16 cellular contexts compared by ENCODE assay signal in the genomic region with DNA sequence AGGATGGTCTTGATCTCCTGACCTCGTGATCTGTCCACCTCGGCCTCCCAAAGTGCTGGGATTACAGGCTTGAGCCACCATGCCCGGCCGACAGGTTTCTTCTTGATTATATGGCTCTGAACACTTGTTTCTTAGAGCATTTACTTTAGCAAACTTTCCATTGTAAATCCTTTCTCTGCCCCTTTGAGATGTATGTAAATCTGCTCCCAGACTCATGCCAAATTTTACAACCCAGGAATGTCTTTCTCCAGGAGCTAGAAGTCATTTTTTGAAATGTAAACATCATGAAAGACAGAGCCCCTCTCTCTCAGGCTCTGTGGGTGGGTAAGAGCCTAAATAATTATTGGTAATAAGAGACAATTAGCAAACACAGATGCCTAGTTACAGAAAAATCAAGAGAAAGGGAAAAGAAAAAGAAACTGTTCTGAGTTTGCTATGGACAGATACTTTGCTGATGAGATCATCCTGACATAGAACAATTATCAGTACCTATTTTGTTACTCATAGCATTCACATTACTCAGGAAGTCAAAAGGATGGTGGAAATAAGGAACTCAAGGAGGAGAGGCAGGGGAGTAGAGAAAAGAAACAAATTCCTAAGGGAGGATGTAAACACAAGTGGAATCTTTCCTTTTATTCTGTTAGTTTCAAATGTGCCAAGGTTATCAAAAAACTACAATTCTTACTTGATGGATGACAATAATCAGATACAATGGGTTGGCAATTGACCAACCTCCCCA.
A peak's percentile ranks its signal among the peaks of the same experiment; 100 is the strongest.
DNase-seq lines count a peak whose midpoint lies in the region; ATAC-seq, FAIRE-seq and TF ChIP-seq lines count a peak whose summit lies in the region.
"Had no signal": no experiment of that assay in that cellular context is flagged by ENCODE, and none has a peak within 500 bp of the region (broad histone marks: within the 10 kb centered on the region; RNA-seq: fewer than 3 reads in every experiment).

No MANE protein-coding gene starts in this region.

- no peak overlapping the region for H3K9ac ChIP-seq in neuronal stem cell (ENCODE audit: low read depth, low read length, poor library complexity)
- H3K9ac ChIP-seq in Karpas-422 (ENCODE audit: low read length) = no peak overlapping the region
- H3K9ac ChIP-seq in HepG2 (ENCODE audit: insufficient read depth, low read depth, low read length) = no peak overlapping the region

- H2AK5ac ChIP-seq in neuronal stem cell (ENCODE audit: low read depth, low read length) = no peak overlapping the region

- no peak overlapping the region for H3K18ac ChIP-seq in neuronal stem cell (ENCODE audit: low read length)

- POLR2A ChIA-PET in HepG2 (lab: Yijun Ruan, JAX) = no interaction called here

- H3K9me3 ChIP-seq in hepatocyte (ENCODE audit: low read depth) (no peaks in the 10 kb centered on the region), neuronal stem cell (replicated peaks in 1 of 2; ENCODE audit: control insufficient read depth in 2 of 2, insufficient read depth in 1 of 2, low read depth in 1 of 2, low read length in 2 of 2) (peaks cover 0 to 3% of the 10 kb centered on the region in 2 donors), Karpas-422 (ENCODE audit: low read length) (no peaks in the 10 kb centered on the region), HepG2 (ENCODE audit: low read length) (no peaks in the 10 kb centered on the region)
- H3K9me3 ChIP-seq: MG63, suprapubic skin had no signal

- H2BK120ac ChIP-seq in neuronal stem cell (ENCODE audit: low read depth, low read length) = no peak overlapping the region

- TF ChIP-seq RAD21 in HepG2 (CRISPR knock-in tag; IDR thresholded peaks at IDR 0.05) = no peak

- no peak overlapping the region for H3K23ac ChIP-seq in neuronal stem cell (ENCODE audit: low read depth, low read length, poor library complexity)

- H3K36me3 ChIP-seq in hepatocyte (replicated peaks; ENCODE audit: insufficient read depth, low read depth) (no peaks in the 10 kb centered on the region), neuronal stem cell (replicated peaks in 1 of 2; ENCODE audit: control insufficient read depth in 2 of 2, insufficient read depth in 2 of 2, low read length in 2 of 2) (no peaks in the 10 kb centered on the region), Karpas-422 (ENCODE audit: insufficient read depth, low read length) (no peaks in the 10 kb centered on the region), HepG2 (replicated peaks in 1 of 2; ENCODE audit: control insufficient read depth in 1 of 2, insufficient read depth in 2 of 2, low read length in 2 of 2) (no peaks in the 10 kb centered on the region)
- H3K36me3 ChIP-seq: MG63, suprapubic skin had no signal

- H3K4me3 ChIP-seq in HFF-Myc (replicated peaks; ENCODE audit: low read depth, low read length) (no peak overlapping the region), hepatocyte (no peak overlapping the region), neuronal stem cell (ENCODE audit: low read length in 2 of 2) (no peak overlapping the region), Karpas-422 (ENCODE audit: low read length) (no peak overlapping the region), HepG2 (replicated peaks in 1 of 3; ENCODE audit: insufficient read depth in 1 of 3, low read depth in 2 of 3, low read length in 3 of 3) (no peak overlapping the region)
- H3K4me3 ChIP-seq: MG63, suprapubic skin had no signal

- H2AFZ ChIP-seq in hepatocyte (no peak overlapping the region), neuronal stem cell (ENCODE audit: low read length) (no peak overlapping the region), Karpas-422 (ENCODE audit: low read length) (no peak overlapping the region), HepG2 (ENCODE audit: low read length) (no peak overlapping the region)

- no peak for ATAC-seq in HG03354 (IDR thresholded peaks at IDR 0.05; ENCODE audit: poor library complexity, severe bottlenecking, unreplicated experiment)
- ATAC-seq in HepG2 = no peak
- ATAC-seq: esophagus mucosa, left colon, Right ventricle myocardium inferior had no signal

- no peak for TF ChIP-seq EP300 in HepG2 (IDR thresholded peaks at IDR 0.05; ENCODE audit: low read depth in 2 of 2, low read length in 2 of 2)
- no peak for TF ChIP-seq EP300 in HepG2 (CRISPR knock-in tag; IDR thresholded peaks at IDR 0.05; ENCODE audit: borderline replicate concordance)

- no peak overlapping the region for H3K4ac ChIP-seq in neuronal stem cell (ENCODE audit: low read length)

- no TSS peak for BruUV-seq in HepG2 (replicated peaks; lab: Mats Ljungman, UMichigan)

- H4K8ac ChIP-seq in neuronal stem cell (ENCODE audit: low read depth, low read length) = no peak overlapping the region

- H3K4me2 ChIP-seq in hepatocyte = peak overlapping the region; percentile 6
- H3K4me2 ChIP-seq in neuronal stem cell (ENCODE audit: insufficient read depth, low read length, poor library complexity, severe bottlenecking) = no peak overlapping the region
- no peak overlapping the region for H3K4me2 ChIP-seq in Karpas-422 (ENCODE audit: low read depth, low read length, poor library complexity, severe bottlenecking)
- H3K4me2 ChIP-seq in HepG2 (ENCODE audit: low read depth, low read length) = no peak overlapping the region

- WGBS in hepatocyte (ENCODE audit: low lambda C conversion rate, missing lambda C conversion rate) = 58% methylated on average over 4 of the region's 4 CpGs
- no CpG with 5 or more reads among the region's 4 CpGs for WGBS in neuronal stem cell (ENCODE audit: extremely low coverage in 2 of 2, insufficient read length in 2 of 2, insufficient replicate concordance in 1 of 2), 2 donors
- WGBS in HepG2 (ENCODE audit: low lambda C conversion rate) = 0% methylated on average over 4 of the region's 4 CpGs

- H3K79me1 ChIP-seq in neuronal stem cell (ENCODE audit: low read depth, low read length) = no peaks in the 10 kb centered on the region

- CTCF ChIA-PET in HepG2 (lab: Yijun Ruan, JAX; ENCODE audit: low intra/inter-chr PET ratio, low total read pairs) = no interaction called here

- H2BK12ac ChIP-seq in neuronal stem cell (ENCODE audit: low read length) = no peak overlapping the region

- in situ Hi-C loops in HepG2 (cut with HindIII; ENCODE audit: extremely low pct_ligation_motif_present, low pct_unique_long_range_greater_than_20kb) = no loop called here

- no peak overlapping the region for H4K91ac ChIP-seq in neuronal stem cell (ENCODE audit: low read depth, low read length, poor library complexity)

- FAIRE-seq in HepG2 (lab: Jason Lieb, UNC) = no peak

- H3K27me3 ChIP-seq in hepatocyte (no peaks in the 10 kb centered on the region), neuronal stem cell (ENCODE audit: control insufficient read depth in 3 of 3, insufficient read depth in 3 of 3, low read depth in 1 of 3, low read length in 3 of 3) (no peaks in the 10 kb centered on the region), Karpas-422 (ENCODE audit: low read length) (no peaks in the 10 kb centered on the region), HepG2 (ENCODE audit: control insufficient read depth in 1 of 2, insufficient read depth in 2 of 2, low read length in 2 of 2) (no peaks in the 10 kb centered on the region)
- H3K27me3 ChIP-seq: MG63, suprapubic skin had no signal

- H2BK15ac ChIP-seq in neuronal stem cell (ENCODE audit: low read length) = no peak overlapping the region

- no peaks in the 10 kb centered on the region for H4K20me1 ChIP-seq in hepatocyte (ENCODE audit: insufficient read depth, poor library complexity, severe bottlenecking)
- H4K20me1 ChIP-seq in Karpas-422 (ENCODE audit: insufficient read depth, low read depth, low read length) = no peaks in the 10 kb centered on the region
- no peaks in the 10 kb centered on the region for H4K20me1 ChIP-seq in HepG2 (ENCODE audit: insufficient read depth, low read length)

- H3K79me2 ChIP-seq in hepatocyte = no peaks in the 10 kb centered on the region
- no peaks in the 10 kb centered on the region for H3K79me2 ChIP-seq in Karpas-422 (ENCODE audit: low read length)
- no peaks in the 10 kb centered on the region for H3K79me2 ChIP-seq in HepG2 (ENCODE audit: insufficient read depth, low read length)

- no peaks in the 10 kb centered on the region for H3K4me1 ChIP-seq in hepatocyte (ENCODE audit: insufficient read depth)
- peaks cover 0 to 2% of the 10 kb centered on the region in 2 donors for H3K4me1 ChIP-seq in neuronal stem cell (ENCODE audit: control insufficient read depth in 2 of 2, insufficient read depth in 1 of 2, low read depth in 1 of 2, low read length in 2 of 2)
- H3K4me1 ChIP-seq in Karpas-422 (ENCODE audit: low read length) = no peaks in the 10 kb centered on the region
- no peaks in the 10 kb centered on the region for H3K4me1 ChIP-seq in HepG2 (ENCODE audit: insufficient read depth, low read length)
- H3K4me1 ChIP-seq: suprapubic skin had no signal

- no peak overlapping the region for H2BK5ac ChIP-seq in neuronal stem cell (ENCODE audit: low read length)

- H3K9me2 ChIP-seq in hepatocyte (replicated peaks; ENCODE audit: insufficient read depth) = no peaks in the 10 kb centered on the region
- no peaks in the 10 kb centered on the region for H3K9me2 ChIP-seq in Karpas-422 (replicated peaks; ENCODE audit: insufficient read depth, low read length)

- TF ChIP-seq CTCF in HFF-Myc (IDR thresholded peaks at IDR 0.05; ENCODE audit: low read depth, low read length, missing control alignments) = no peak
- TF ChIP-seq CTCF in hepatocyte (IDR thresholded peaks at IDR 0.05; ENCODE audit: poor library complexity) = no peak
- no peak for TF ChIP-seq CTCF in HepG2 (CRISPR knock-in tag; IDR thresholded peaks at IDR 0.05)

- intact Hi-C loops in HepG2 (cut with micrococcal nuclease; ENCODE audit: unreplicated experiment) = no loop called here

- H3K27ac ChIP-seq in hepatocyte = peak overlapping the region; percentile 47
- H3K27ac ChIP-seq in neuronal stem cell (replicated peaks; ENCODE audit: low read length) = no peak overlapping the region
- no peak overlapping the region for H3K27ac ChIP-seq in Karpas-422 (ENCODE audit: low read length)
- H3K27ac ChIP-seq in HepG2 (ENCODE audit: extremely low read length, insufficient read depth, low read length) = no peak overlapping the region
- H3K27ac ChIP-seq: suprapubic skin had no signal

- H3K14ac ChIP-seq in neuronal stem cell (ENCODE audit: low read length) = no peak overlapping the region

- peak; percentile 81 for DNase-seq in A172 (ENCODE audit: low spot score)
- DNase-seq in HFF-Myc (ENCODE audit: extremely low read depth, low read depth) = peak; percentile 30
- DNase-seq in astrocyte of the hippocampus (ENCODE audit: low read depth, low spot score) = peak; percentile 85
- peak; percentile 8 for DNase-seq in hepatocyte (ENCODE audit: low spot score)
- no peak for DNase-seq in neuronal stem cell (ENCODE audit: low spot score)
- no peak for DNase-seq in Karpas-422
- no peak for DNase-seq in HepG2 (ENCODE audit: low spot score)
- DNase-seq: anterior cingulate cortex; left colon; MG63; nucleus accumbens; stimulated activated CD4-positive, alpha-beta T cell treated with anti-CD3 and anti-CD28 coated beads, Interleukin-4, amount 100 ng/mL, for 4 hours had no signal

- no peak for TF ChIP-seq POLR2A in HepG2 (IDR thresholded peaks at IDR 0.05; ENCODE audit: insufficient read depth in 1 of 2, low read depth in 2 of 2, low read length in 2 of 2)

Comparison
In these comparisons a context has a peak if more than half of its experiments do, and no peak if none do; other contexts are left out.
1. DNase-seq: peak in A172 (single experiment), HFF-Myc (single experiment), astrocyte of the hippocampus (single experiment) and hepatocyte (single experiment); none in neuronal stem cell (single experiment), Karpas-422 (single experiment) and HepG2 (single experiment).